ENCODE assay signal across 8 cellular contexts in the genomic region with DNA sequence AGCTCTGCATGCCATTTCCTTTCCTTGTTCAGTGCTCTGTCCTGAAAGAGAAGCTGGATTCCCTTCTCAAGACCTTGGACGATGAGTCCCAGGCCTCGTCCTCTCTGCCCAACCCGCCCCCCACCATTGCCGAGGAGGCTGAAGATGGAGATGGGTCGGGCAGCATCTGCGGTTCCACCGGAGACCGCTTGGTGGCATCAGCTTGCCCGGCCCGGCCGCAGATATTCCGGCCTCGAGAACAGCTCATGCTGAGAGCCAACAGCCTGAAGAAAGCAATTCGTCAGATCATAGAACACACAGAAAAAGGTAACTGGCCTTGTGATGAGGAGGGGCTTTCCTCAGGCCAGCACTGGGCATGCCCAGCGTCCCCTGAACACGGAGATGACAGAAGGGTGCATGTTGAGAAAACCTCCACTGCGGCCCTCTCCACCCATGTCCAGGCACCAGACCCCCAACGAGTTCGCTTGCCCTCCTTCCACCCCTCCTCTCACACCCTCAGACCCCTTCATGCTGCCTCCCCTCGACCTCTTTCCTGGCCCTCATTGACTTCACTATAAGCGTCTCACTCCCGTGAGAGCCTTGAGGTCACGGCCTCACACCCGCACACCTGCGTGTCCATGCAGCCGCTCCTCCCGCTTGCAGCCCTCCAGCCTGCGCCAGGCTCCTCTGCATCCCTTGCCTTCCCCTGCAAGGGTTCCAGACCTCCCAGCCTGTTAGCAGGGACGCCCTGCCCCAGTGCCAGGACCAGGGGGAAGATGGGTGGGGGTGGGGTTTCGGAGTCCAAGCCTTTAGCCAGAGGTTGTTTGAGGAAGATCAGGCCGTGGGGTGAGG.
DNase-seq lines count a peak whose midpoint lies in the region; ATAC-seq, FAIRE-seq and TF ChIP-seq lines count a peak whose summit lies in the region.

No MANE protein-coding gene starts in this region.

- peak overlapping the region in 1 of 2 experiments; percentile 7 for H3K18ac ChIP-seq in mesenchymal stem cell (ENCODE audit: low read depth in 1 of 2, low read length in 2 of 2)

- H2BK12ac ChIP-seq in mesenchymal stem cell (ENCODE audit: low read length in 2 of 2): no peak overlapping the region

- CTCF ChIA-PET in endothelial cell of umbilical vein (lab: Charles Lee): interaction anchor here (0.6 to 4.3 kb wide), 31 partner anchors 10 to 1668 kb away, joined by 3 to 74 read pairs (median 4); a partner anchor contains a TSS

- peaks cover 0 to 4% of the 10 kb centered on the region in 2 donors for H3K4me1 Mint-ChIP-seq in effector memory CD8-positive, alpha-beta T cell (ENCODE audit: low read depth in 2 of 2)

- peak; percentile 86 for TF ChIP-seq CTCF in AG09319 (IDR thresholded peaks at IDR 0.05; ENCODE audit: low read depth, low read length)
- TF ChIP-seq CTCF in LNCaP clone FGC (IDR thresholded peaks at IDR 0.05; ENCODE audit: control insufficient read depth, extremely low read depth, insufficient read depth): peak; percentile 78
- TF ChIP-seq CTCF in endothelial cell of umbilical vein (IDR thresholded peaks at IDR 0.05; ENCODE audit: extremely low read depth in 1 of 2, insufficient read depth in 1 of 2, low read depth in 1 of 2, low read length in 2 of 2): peak; percentile 76 to 80

- H3K27ac ChIP-seq in endothelial cell of umbilical vein (ENCODE audit: insufficient read depth, low read depth, low read length) (no peak overlapping the region), mesenchymal stem cell (ENCODE audit: low read length, poor library complexity, severe bottlenecking) (no peak overlapping the region)

- ATAC-seq in GM21529 (IDR thresholded peaks at IDR 0.05; ENCODE audit: unreplicated experiment) (no peak), HG03280 (IDR thresholded peaks at IDR 0.05; ENCODE audit: unreplicated experiment) (no peak)
- no peak for ATAC-seq in effector memory CD8-positive, alpha-beta T cell (replicated peaks)

- H3K79me1 ChIP-seq in mesenchymal stem cell (replicated peaks; ENCODE audit: low read length, poor library complexity, severe bottlenecking): peaks cover 1% of the 10 kb centered on the region

- peaks cover 0 to 12% of the 10 kb centered on the region in 2 experiments for H3K36me3 ChIP-seq in endothelial cell of umbilical vein (ENCODE audit: control insufficient read depth in 2 of 2, extremely low read depth in 1 of 2, insufficient read depth in 2 of 2, low read length in 2 of 2)
- H3K36me3 ChIP-seq in mesenchymal stem cell (ENCODE audit: control insufficient read depth in 1 of 2, insufficient read depth in 2 of 2, low read depth in 1 of 2, low read length in 2 of 2): peaks cover 25 to 75% of the 10 kb centered on the region in 2 experiments

- H2BK5ac ChIP-seq in mesenchymal stem cell (ENCODE audit: low read depth, low read length, poor library complexity, severe bottlenecking): no peak overlapping the region

- TF ChIP-seq POLR2A in endothelial cell of umbilical vein (IDR thresholded peaks at IDR 0.05; ENCODE audit: low read depth, low read length): no peak

- H3K9me3 Mint-ChIP-seq in effector memory CD8-positive, alpha-beta T cell: no peaks in the 10 kb centered on the region

- H3K4me1 ChIP-seq in endothelial cell of umbilical vein (ENCODE audit: control insufficient read depth, extremely low read depth, insufficient read depth, low read length): no peaks in the 10 kb centered on the region
- H3K4me1 ChIP-seq in mesenchymal stem cell (ENCODE audit: control insufficient read depth, insufficient read depth, low read depth, low read length): peaks cover 4% of the 10 kb centered on the region

- H3K14ac ChIP-seq in mesenchymal stem cell (ENCODE audit: low read length in 2 of 2): no peak overlapping the region

- H3K79me2 ChIP-seq in endothelial cell of umbilical vein (ENCODE audit: control insufficient read depth, insufficient read depth, low read length): no peaks in the 10 kb centered on the region

- intact Hi-C loops in endothelial cell of umbilical vein (cut with micrococcal nuclease): loop anchor here (1.0 to 10.0 kb wide), 8 partner anchors 118 to 1668 kb away; a partner anchor contains a TSS

- H2AFZ ChIP-seq in endothelial cell of umbilical vein (ENCODE audit: low read depth, low read length): no peak overlapping the region
- H2AFZ ChIP-seq in mesenchymal stem cell (ENCODE audit: low read depth, low read length): peak overlapping the region; percentile 37

- H3K27ac Mint-ChIP-seq in effector memory CD8-positive, alpha-beta T cell: peak overlapping the region in 1 of 2 donors; percentile 32

- H2BK120ac ChIP-seq in mesenchymal stem cell (ENCODE audit: low read depth, low read length): no peak overlapping the region

- no peak overlapping the region for H2AK5ac ChIP-seq in mesenchymal stem cell (ENCODE audit: low read length, severe bottlenecking)

- peak; percentile 59 for FAIRE-seq in endothelial cell of umbilical vein (lab: Jason Lieb, UNC)

- H3K9ac ChIP-seq in endothelial cell of umbilical vein (replicated peaks; ENCODE audit: extremely low read depth, insufficient read depth, low read length) (no peak overlapping the region), mesenchymal stem cell (ENCODE audit: low read length) (no peak overlapping the region)

- 55% methylated on average over 31 of the region's 31 CpGs for WGBS in mesenchymal stem cell

- no peak overlapping the region for H3K4ac ChIP-seq in mesenchymal stem cell (ENCODE audit: low read depth in 1 of 2, low read length in 2 of 2)

- no peak for DNase-seq in AG09319 (ENCODE audit: extremely low read depth, low read depth)
- DNase-seq in LNCaP clone FGC (ENCODE audit: low read depth): no peak
- peak; percentile 50 for DNase-seq in endothelial cell of umbilical vein (ENCODE audit: low read depth, low spot score)
- peak; percentile 67 for DNase-seq in mesenchymal stem cell
- no peak for DNase-seq in UCSD-AML1 (lab: John Stamatoyannopoulos, UW; ENCODE audit: unreplicated experiment)
- no peak for DNase-seq in effector memory CD8-positive, alpha-beta T cell

- no peak overlapping the region for H3K23ac ChIP-seq in mesenchymal stem cell (ENCODE audit: low read length in 2 of 2)

- H3K36me3 Mint-ChIP-seq in effector memory CD8-positive, alpha-beta T cell (ENCODE audit: insufficient read depth): peaks cover 68% of the 10 kb centered on the region

- H3K27me3 ChIP-seq in endothelial cell of umbilical vein (ENCODE audit: control insufficient read depth in 2 of 2, insufficient read depth in 2 of 2, low read length in 2 of 2): no peaks in the 10 kb centered on the region
- no peaks in the 10 kb centered on the region for H3K27me3 ChIP-seq in mesenchymal stem cell (ENCODE audit: control insufficient read depth in 1 of 2, insufficient read depth in 1 of 2, low read length in 2 of 2)

- H3K4me3 ChIP-seq in LNCaP clone FGC (ENCODE audit: low read depth, low read length) (no peak overlapping the region), endothelial cell of umbilical vein (replicated peaks in 1 of 3; ENCODE audit: insufficient read depth in 1 of 3, low read depth in 1 of 3, low read length in 3 of 3) (no peak overlapping the region), mesenchymal stem cell (ENCODE audit: insufficient read depth in 1 of 2, low read depth in 1 of 2, low read length in 2 of 2) (no peak overlapping the region)

- H4K20me1 ChIP-seq in endothelial cell of umbilical vein (replicated peaks; ENCODE audit: control insufficient read depth, extremely low read depth, insufficient read depth, low read length): no peaks in the 10 kb centered on the region

- H3K4me2 ChIP-seq in endothelial cell of umbilical vein (ENCODE audit: insufficient read depth, low read length) (no peak overlapping the region), mesenchymal stem cell (ENCODE audit: low read length, poor library complexity, severe bottlenecking) (no peak overlapping the region)

- no peaks in the 10 kb centered on the region for H3K9me3 ChIP-seq in endothelial cell of umbilical vein (replicated peaks; ENCODE audit: control insufficient read depth, insufficient read depth, low read length)
- no peaks in the 10 kb centered on the region for H3K9me3 ChIP-seq in mesenchymal stem cell (ENCODE audit: control insufficient read depth, low read length)

- H3K4me3 Mint-ChIP-seq in effector memory CD8-positive, alpha-beta T cell: no peak overlapping the region

- dilution Hi-C loops in endothelial cell of umbilical vein (cut with MboI; ENCODE audit: extremely low pct_ligation_motif_present, low sequenced_read_pairs): no loop called here

- H2BK15ac ChIP-seq in mesenchymal stem cell (ENCODE audit: low read depth, poor library complexity, severe bottlenecking): no peak overlapping the region

- no peaks in the 10 kb centered on the region for H3K9me1 ChIP-seq in endothelial cell of umbilical vein (replicated peaks; ENCODE audit: control insufficient read depth, extremely low read depth, insufficient read depth, low read length)

- POLR2A ChIA-PET in endothelial cell of umbilical vein (lab: Charles Lee): no interaction called here

- H3K27me3 Mint-ChIP-seq in effector memory CD8-positive, alpha-beta T cell: no peaks in the 10 kb centered on the region

- no peak overlapping the region for H4K91ac ChIP-seq in mesenchymal stem cell (ENCODE audit: low read length)

- H4K8ac ChIP-seq in mesenchymal stem cell (ENCODE audit: low read length): peak overlapping the region; percentile 38

- BruUV-seq in endothelial cell of umbilical vein (replicated peaks; lab: Mats Ljungman, UMichigan): no TSS peak

TF ChIP-seq in endothelial cell of umbilical vein, 7 proteins besides CTCF, POLR2A, EP300 and RAD21:
- TF ChIP-seq MYC (IDR thresholded peaks at IDR 0.05; ENCODE audit: low read depth, low read length): no peak
- TF ChIP-seq EZH2 (IDR thresholded peaks at IDR 0.05; ENCODE audit: borderline replicate concordance, low read depth, low read length, severe bottlenecking): no peak
- TF ChIP-seq FOS (IDR thresholded peaks at IDR 0.05; ENCODE audit: borderline replicate concordance, insufficient read depth, low read length): no peak
- TF ChIP-seq GATA2 (IDR thresholded peaks at IDR 0.05; ENCODE audit: insufficient read depth, insufficient read length, low read depth, low read length): no peak
- TF ChIP-seq, protein P1, sequence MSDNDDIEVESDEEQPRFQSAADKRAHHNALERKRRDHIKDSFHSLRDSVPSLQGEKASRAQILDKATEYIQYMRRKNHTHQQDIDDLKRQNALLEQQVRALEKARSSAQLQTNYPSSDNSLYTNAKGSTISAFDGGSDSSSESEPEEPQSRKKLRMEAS (IDR thresholded peaks at IDR 0.05; ENCODE audit: insufficient read depth, insufficient read length): no peak
- no peak for TF ChIP-seq JUN (IDR thresholded peaks at IDR 0.05; ENCODE audit: borderline replicate concordance, insufficient read depth, insufficient read length, low read depth)
- no peak for TF ChIP-seq POLR2AphosphoS5 (IDR thresholded peaks at IDR 0.05; ENCODE audit: insufficient read depth, low read depth, low read length)
TF ChIP-seq in endothelial cell of umbilical vein: peak in this region for 0.

Comparison
In these comparisons a context has a peak if more than half of its experiments do, and no peak if none do; other contexts are left out.
1. DNase-seq: peak in endothelial cell of umbilical vein (single experiment) and mesenchymal stem cell (single experiment); none in AG09319 (single experiment), LNCaP clone FGC (single experiment), UCSD-AML1 (single experiment) and effector memory CD8-positive, alpha-beta T cell (0 of 3).
2. Peak in every context shown above with its lines, with median percentiles within 50 percentile points of each other: CTCF ChIP-seq.